In genomic region chr4:8184061-8184460, GRCh38 we compare ENCODE assay signal across 28 cellular contexts. TPM values are rescaled to one million over a fixed set of nuclear protein-coding genes. Genes with fewer than 3 reads are reported as not detected.
DNase-seq lines count a peak whose midpoint lies in the region; ATAC-seq, FAIRE-seq and TF ChIP-seq lines count a peak whose summit lies in the region.
"Had no signal": no experiment of that assay in that cellular context is flagged by ENCODE, and none has a peak within 500 bp of the region (broad histone marks: within the 10 kb centered on the region; RNA-seq: fewer than 3 reads in every experiment).

No MANE protein-coding gene starts in this region.

- CTCF ChIA-PET in PC-9 (lab: Charles Lee) = no interaction called here
- CTCF ChIA-PET in CD4-positive, alpha-beta memory T cell (lab: Charles Lee; ENCODE audit: partially characterized antibody) = no interaction called here

- ATAC-seq in HG03439 (IDR thresholded peaks at IDR 0.05; ENCODE audit: unreplicated experiment) = no peak
- ATAC-seq: activated T-cell treated with anti-CD3 and anti-CD28 coated beads, Interleukin-2, amount 50 U/mL, for 4 hours; HepG2 had no signal

- H3K27me3 ChIP-seq in PC-9 (ENCODE audit: insufficient read depth, low read depth) = no peaks in the 10 kb centered on the region
- no peaks in the 10 kb centered on the region for H3K27me3 ChIP-seq in tibial nerve
- H3K27me3 ChIP-seq in CD4-positive, alpha-beta memory T cell (ENCODE audit: insufficient read depth, low read length) = no peaks in the 10 kb centered on the region
- H3K27me3 ChIP-seq: left lung had no signal

- H3K27ac ChIP-seq in PC-9 (peak overlapping the region; percentile 75), kidney (ENCODE audit: low read depth in 2 of 2, low read length in 2 of 2) (peak overlapping the region; percentile 25 to 73), tibial nerve (peak overlapping the region in 3 of 4 donors; percentile 37 to 77 (median 65))
- no peak overlapping the region for H3K27ac ChIP-seq in CD4-positive, alpha-beta memory T cell (ENCODE audit: low read depth, low read length)
- H3K27ac ChIP-seq: neutrophil, psoas muscle, SK-N-MC had no signal

- no peak for TF ChIP-seq POLR2A in tibial nerve (IDR thresholded peaks at IDR 0.05)

- DNase-seq in PC-9 = no peak
- DNase-seq in choroid plexus epithelial cell (ENCODE audit: low read depth) = peak; percentile 22
- DNase-seq in kidney = no peak
- no peak for DNase-seq in tibial nerve (ENCODE audit: low spot score in 2 of 2)
- no peak for DNase-seq in NCI-H82 treated with DMSO at 0.1 percent for 48 hours (lab: John Stamatoyannopoulos, UW; ENCODE audit: unreplicated experiment)
- no peak for DNase-seq in CD4-positive, alpha-beta memory T cell
- DNase-seq in effector CD4-positive, alpha-beta T cell = no peak
- DNase-seq: activated CD4-positive, CD25-positive, alpha-beta regulatory T cell; activated naive CD4-positive, alpha-beta T cell treated with Interleukin-2 at 50 U/mL for 16 hours; activated T-cell treated with anti-CD3 and anti-CD28 coated beads, Interleukin-2, amount 50 U/mL, for 4 hours; Calu3; dermis blood vessel endothelial cell; DMS79 treated with DMSO at 0.1 percent for 48 hours; GDM1; Karpas-422; mesendoderm; NCI-H1417 treated with DMSO at 0.1 percent for 48 hours; NCI-H2029 treated with DMSO at 0.1 percent for 48 hours; stimulated activated CD4-positive, alpha-beta T cell treated with anti-CD3 and anti-CD28 coated beads, Interleukin-4, amount 100 ng/mL, for 1 hour; T-helper 1 cell had no signal

- H3K4me1 ChIP-seq in PC-9 (replicated peaks; ENCODE audit: insufficient read depth) (peaks cover 40% of the 10 kb centered on the region), kidney (ENCODE audit: control insufficient read depth in 1 of 2, insufficient read depth in 1 of 2, low read depth in 1 of 2, low read length in 2 of 2) (peaks cover 2 to 37% of the 10 kb centered on the region in 2 donors), tibial nerve (peaks cover 0 to 65% (median 20%) of the 10 kb centered on the region in 4 donors)
- H3K4me1 ChIP-seq in CD4-positive, alpha-beta memory T cell (ENCODE audit: insufficient read depth, low read length) = no peaks in the 10 kb centered on the region

- POLR2A ChIA-PET in PC-9 (lab: Charles Lee; ENCODE audit: unreplicated experiment) = interaction anchor here (0.6 kb wide), 2 partner anchors 44 to 266 kb away, joined by 4 to 10 read pairs; no protein-coding TSS in a partner anchor
- POLR2A ChIA-PET in CD4-positive, alpha-beta memory T cell (lab: Charles Lee; ENCODE audit: partially characterized antibody) = interaction anchor here (0.6 kb wide), 1 partner anchor 316 kb away, joined by 3 read pairs; no protein-coding TSS in a partner anchor

- H3K4me3 ChIP-seq in PC-9 = no peak overlapping the region
- H3K4me3 ChIP-seq in choroid plexus epithelial cell (ENCODE audit: low read depth, low read length) = no peak overlapping the region
- no peak overlapping the region for H3K4me3 ChIP-seq in kidney (ENCODE audit: low read length in 2 of 2)
- H3K4me3 ChIP-seq in tibial nerve = no peak overlapping the region
- H3K4me3 ChIP-seq in CD4-positive, alpha-beta memory T cell (ENCODE audit: low read length in 2 of 2) = no peak overlapping the region
- H3K4me3 ChIP-seq: left lung, psoas muscle, SK-N-MC had no signal

- H4K20me1 ChIP-seq in PC-9 (ENCODE audit: insufficient read depth) = no peaks in the 10 kb centered on the region

- 75% methylated on average over 4 of the region's 4 CpGs for WGBS in tibial nerve, 2 donors

- H3K4me1 Mint-ChIP-seq in CD4-positive, alpha-beta memory T cell = no peaks in the 10 kb centered on the region
- H3K4me1 Mint-ChIP-seq: central memory CD8-positive, alpha-beta T cell had no signal

- no peak overlapping the region for H2AFZ ChIP-seq in PC-9

- TF ChIP-seq EP300 in tibial nerve (IDR thresholded peaks at IDR 0.05) = no peak

- H3K4me2 ChIP-seq in PC-9 = peak overlapping the region; percentile 62

- no peak overlapping the region for H3K27ac Mint-ChIP-seq in CD4-positive, alpha-beta memory T cell
- H3K27ac Mint-ChIP-seq: CD14-positive monocyte had no signal

- H3K36me3 ChIP-seq in PC-9 (ENCODE audit: low read depth) = no peaks in the 10 kb centered on the region
- no peaks in the 10 kb centered on the region for H3K36me3 ChIP-seq in kidney (ENCODE audit: control insufficient read depth in 1 of 2, insufficient read depth in 2 of 2, low read length in 2 of 2)
- no peaks in the 10 kb centered on the region for H3K36me3 ChIP-seq in tibial nerve
- no peaks in the 10 kb centered on the region for H3K36me3 ChIP-seq in CD4-positive, alpha-beta memory T cell (ENCODE audit: insufficient read depth, low read length)
- H3K36me3 ChIP-seq: left lung, neutrophil had no signal

- H3K9me3 Mint-ChIP-seq in CD4-positive, alpha-beta memory T cell = peaks cover 0 to 2% (median 0%) of the 10 kb centered on the region in 8 donors
- H3K9me3 Mint-ChIP-seq: activated T-cell treated with anti-CD3 and anti-CD28 coated beads, Interleukin-2, amount 50 U/mL, for 4 hours; central memory CD8-positive, alpha-beta T cell had no signal

- no peak overlapping the region for H3K4me3 Mint-ChIP-seq in CD4-positive, alpha-beta memory T cell
- H3K4me3 Mint-ChIP-seq: activated T-cell treated with anti-CD3 and anti-CD28 coated beads, Interleukin-2, amount 50 U/mL, for 4 hours; CD14-positive monocyte; central memory CD8-positive, alpha-beta T cell had no signal

- intact Hi-C loops in PC-9 (cut with micrococcal nuclease; ENCODE audit: unreplicated experiment) (loop anchor here (5.0 kb wide), 1 partner anchor 987 kb away; no protein-coding TSS in a partner anchor), kidney (cut with DNase I) (no loop called here)
- intact Hi-C loops in CD4-positive, alpha-beta memory T cell (cut with micrococcal nuclease) = no loop called here

- no peaks in the 10 kb centered on the region for H3K9me3 ChIP-seq in PC-9 (ENCODE audit: insufficient read depth, low read depth)
- H3K9me3 ChIP-seq in kidney (ENCODE audit: control insufficient read depth in 1 of 2, low read length in 2 of 2) = no peaks in the 10 kb centered on the region
- no peaks in the 10 kb centered on the region for H3K9me3 ChIP-seq in tibial nerve
- no peaks in the 10 kb centered on the region for H3K9me3 ChIP-seq in CD4-positive, alpha-beta memory T cell (ENCODE audit: control insufficient read depth in 1 of 2, low read length in 2 of 2)
- H3K9me3 ChIP-seq: left lung, neutrophil, psoas muscle had no signal

- FAIRE-seq in kidney (lab: Jason Lieb, UNC) = no peak
- FAIRE-seq: HepG2 had no signal

- TF ChIP-seq CTCF in PC-9 (conservative IDR thresholded peaks at IDR 0.05) (no peak), choroid plexus epithelial cell (conservative IDR thresholded peaks at IDR 0.05; ENCODE audit: low read depth, low read length) (no peak), kidney (IDR thresholded peaks at IDR 0.05; ENCODE audit: borderline replicate concordance, extremely low read depth, insufficient read depth) (no peak), tibial nerve (IDR thresholded peaks at IDR 0.05) (no peak)

- no peaks in the 10 kb centered on the region for H3K36me3 Mint-ChIP-seq in CD4-positive, alpha-beta memory T cell
- H3K36me3 Mint-ChIP-seq: CD14-positive monocyte had no signal

- H3K27me3 Mint-ChIP-seq in CD4-positive, alpha-beta memory T cell = peaks cover 0 to 2% of the 10 kb centered on the region in 2 donors

- peaks cover 38% of the 10 kb centered on the region for H3F3A ChIP-seq in PC-9 (ENCODE audit: insufficient read depth, low read depth)

- no peaks in the 10 kb centered on the region for H3K79me2 ChIP-seq in PC-9 (ENCODE audit: low read depth)

- no peaks in the 10 kb centered on the region for H3K9me2 ChIP-seq in PC-9 (ENCODE audit: insufficient read depth)

- BruUV-seq in PC-9 (replicated peaks; lab: Mats Ljungman, UMichigan) = no TSS peak

- H3K9ac ChIP-seq in kidney (ENCODE audit: low read length in 2 of 2) = no peak overlapping the region

RNA-seq across cellular contexts. Expression of gene SH3TC1, which starts 15.0 kb away (rescaled TPM):
- total RNA-seq in PC-9 (2021) (5.2 and 11.2 TPM in 2 replicates), kidney (127 TPM), tibial nerve (100 to 1,000 TPM in 1 of 4 donors, 10 to 100 TPM in 3; 31.6 to 176 (median 69.7) TPM)
- polyA plus RNA-seq in kidney (ENCODE audit: insufficient read depth, low read depth, low replicate concordance) = 43.1 TPM
- 10 to 100 TPM; 37.1 to 41.3 TPM for total RNA-seq in CD4-positive, alpha-beta memory T cell
- polyA plus RNA-seq in CD4-positive, alpha-beta memory T cell = 10 to 100 TPM in 1 of 2 donors, 1 to 10 TPM in 1; 7.9 to 14.3 TPM

RNA-seq across cellular contexts. Expression of gene ABLIM2, which starts 25.4 kb away (rescaled TPM):
- total RNA-seq in PC-9 (2021) (1.6 and 6.2 TPM in 2 replicates), kidney (23.3 TPM), tibial nerve (100 to 1,000 TPM in 1 of 4 donors, 10 to 100 TPM in 3; 29.1 to 125 (median 41.7) TPM)
- 9.5 TPM for polyA plus RNA-seq in kidney (ENCODE audit: insufficient read depth, low read depth, low replicate concordance)
- total RNA-seq in CD4-positive, alpha-beta memory T cell = 1 to 10 TPM; 6.2 to 7.9 TPM
- 1 to 10 TPM in 1 of 2 donors, under 1 TPM in 1; 0.44 to 1.3 TPM for polyA plus RNA-seq in CD4-positive, alpha-beta memory T cell
- polyA plus RNA-seq: CD14-positive monocyte had no signal
